ENCODE assay signal across 22 cellular contexts in the genomic region with DNA sequence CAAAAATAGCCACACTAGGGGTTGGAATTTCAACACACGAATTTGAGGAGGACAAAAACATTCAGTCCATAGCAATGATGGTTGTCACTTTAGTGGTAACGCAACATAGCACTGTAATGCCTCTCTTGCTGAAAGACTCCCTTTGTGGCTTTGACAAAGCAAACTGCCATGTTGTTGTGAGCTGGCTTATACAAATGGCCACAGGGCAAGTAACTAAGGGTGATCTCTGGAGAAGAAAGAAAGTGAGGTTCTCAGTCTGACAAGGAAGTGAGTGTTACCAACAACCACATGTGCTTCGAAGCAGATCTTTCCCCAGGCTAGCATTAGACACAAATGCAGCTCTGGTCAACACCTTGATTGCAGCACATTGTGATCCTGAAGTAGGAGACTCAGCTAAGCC.
DNase-seq lines count a peak whose midpoint lies in the region; ATAC-seq and TF ChIP-seq lines count a peak whose summit lies in the region.
"Had no signal": no experiment of that assay in that cellular context is flagged by ENCODE, and none has a peak within 500 bp of the region (broad histone marks: within the 10 kb centered on the region; RNA-seq: fewer than 3 reads in every experiment).

No MANE protein-coding gene starts in this region.

- TF ChIP-seq CTCF in MCF 10A (IDR thresholded peaks at IDR 0.05; ENCODE audit: unreplicated experiment), result no peak

- H3K27ac Mint-ChIP-seq in MCF 10A (ENCODE audit: low read depth, unreplicated experiment), result no peak overlapping the region
- no peak overlapping the region for H3K27ac Mint-ChIP-seq in activated CD8-positive, alpha-beta memory T cell treated with anti-CD3 and anti-CD28 coated beads, Interleukin-2, amount 10 ng/mL, durations not matched to agents 7 days and 5 days
- H3K27ac Mint-ChIP-seq: B cell, CD14-positive monocyte, H9, HFFc6 had no signal

- POLR2A ChIA-PET in MCF 10A (lab: Yijun Ruan, JAX), result no interaction called here

- H3K36me3 ChIP-seq in mesodermal cell (ENCODE audit: control insufficient read depth, insufficient read depth, low read length), result no peaks in the 10 kb centered on the region
- H3K36me3 ChIP-seq: Peyer's patch had no signal

- no peak for ATAC-seq in activated CD8-positive, alpha-beta memory T cell treated with anti-CD3 and anti-CD28 coated beads, Interleukin-2, amount 10 ng/mL, durations not matched to agents 7 days and 5 days

- no peak overlapping the region for H3K4me3 Mint-ChIP-seq in MCF 10A (ENCODE audit: unreplicated experiment)
- H3K4me3 Mint-ChIP-seq in activated CD8-positive, alpha-beta memory T cell treated with anti-CD3 and anti-CD28 coated beads, Interleukin-2, amount 10 ng/mL, durations not matched to agents 7 days and 5 days, result no peak overlapping the region
- H3K4me3 Mint-ChIP-seq: B cell, CD14-positive monocyte, H9, HFFc6 had no signal

- H3K4me3 ChIP-seq in mesodermal cell (ENCODE audit: extremely low read depth, insufficient read depth, low read length, poor library complexity, severe bottlenecking), result no peak overlapping the region
- H3K4me3 ChIP-seq: Peyer's patch had no signal

- H3K4me1 Mint-ChIP-seq in MCF 10A (ENCODE audit: insufficient read depth, unreplicated experiment), result no peaks in the 10 kb centered on the region
- H3K4me1 Mint-ChIP-seq in activated CD8-positive, alpha-beta memory T cell treated with anti-CD3 and anti-CD28 coated beads, Interleukin-2, amount 10 ng/mL, durations not matched to agents 7 days and 5 days, result no peaks in the 10 kb centered on the region
- H3K4me1 Mint-ChIP-seq: B cell, CD14-positive monocyte had no signal

- CTCF ChIA-PET in MCF 10A (lab: Yijun Ruan, JAX), result interaction anchor here (0.7 kb wide), 1 partner anchor 220 kb away, joined by 3 read pairs; no protein-coding TSS in a partner anchor
- CTCF ChIA-PET in activated CD8-positive, alpha-beta memory T cell treated with anti-CD3 and anti-CD28 coated beads, Interleukin-2, amount 10 ng/mL, durations not matched to agents 7 days and 5 days (lab: Charles Lee), result no interaction called here

- no peaks in the 10 kb centered on the region for H3K4me1 ChIP-seq in mesodermal cell (ENCODE audit: control insufficient read depth, insufficient read depth, low read length, poor library complexity, severe bottlenecking)
- H3K4me1 ChIP-seq: Peyer's patch had no signal

- peaks cover 8% of the 10 kb centered on the region for H3K9me3 Mint-ChIP-seq in MCF 10A (ENCODE audit: unreplicated experiment)
- H3K9me3 Mint-ChIP-seq in activated CD8-positive, alpha-beta memory T cell treated with anti-CD3 and anti-CD28 coated beads, Interleukin-2, amount 10 ng/mL, durations not matched to agents 7 days and 5 days (ENCODE audit: low read depth), result peaks cover 12% of the 10 kb centered on the region

- peak; percentile 28 for DNase-seq in COLO829 (ENCODE audit: low spot score)
- DNase-seq in MV-4-11 (lab: John Stamatoyannopoulos, UW), result peak; percentile 23
- peak; percentile 52 for DNase-seq in SKM-1 treated with dmso at 0.1 percent for 144 hours (lab: John Stamatoyannopoulos, UW; ENCODE audit: unreplicated experiment)
- no peak for DNase-seq in NCI-H2107 treated with DMSO at 0.1 percent for 48 hours (lab: John Stamatoyannopoulos, UW; ENCODE audit: unreplicated experiment)
- DNase-seq in MCF 10A (ENCODE audit: unreplicated experiment), result no peak
- no peak for DNase-seq in NCI-H82 treated with DMSO at 0.1 percent for 48 hours (lab: John Stamatoyannopoulos, UW; ENCODE audit: unreplicated experiment)
- no peak for DNase-seq in activated CD8-positive, alpha-beta memory T cell treated with anti-CD3 and anti-CD28 coated beads, Interleukin-2, amount 10 ng/mL, durations not matched to agents 7 days and 5 days
- DNase-seq: DMS53; H9; HFFc6; KBM-7; NCI-H1417; NCI-H1930; NCI-H2227 treated with DMSO at 0.1 percent for 48 hours; NCI-H510A; NCI-H748 treated with DMSO at 0.1 percent for 48 hours; NK-92 treated with Interleukin-12 subunit alpha and Interleukin-12 subunit beta, amount 100 ng/mL, for 24 hours; Peyer's patch had no signal

- no TSS peak for BruUV-seq in MCF 10A (replicated peaks; lab: Mats Ljungman, UMichigan)

- intact Hi-C loops in MCF 10A (cut with micrococcal nuclease), result no loop called here

- H3K27me3 Mint-ChIP-seq in MCF 10A (ENCODE audit: insufficient read depth, unreplicated experiment), result no peaks in the 10 kb centered on the region
- H3K27me3 Mint-ChIP-seq in activated CD8-positive, alpha-beta memory T cell treated with anti-CD3 and anti-CD28 coated beads, Interleukin-2, amount 10 ng/mL, durations not matched to agents 7 days and 5 days, result no peaks in the 10 kb centered on the region
- H3K27me3 Mint-ChIP-seq: B cell had no signal

- no peaks in the 10 kb centered on the region for H3K9me3 ChIP-seq in mesodermal cell (ENCODE audit: control insufficient read depth, low read length)
- H3K9me3 ChIP-seq: Peyer's patch had no signal

- WGBS in mesodermal cell (ENCODE audit: insufficient coverage in 2 of 2), 2 experiments, result 83 to 91% methylated on average over 2 to 3 of the region's 3 CpGs

- peak overlapping the region; percentile 26 for H3K27ac ChIP-seq in mesodermal cell (ENCODE audit: low read depth, low read length, severe bottlenecking)
- H3K27ac ChIP-seq: HL-60, Peyer's patch had no signal

- no peaks in the 10 kb centered on the region for H3K36me3 Mint-ChIP-seq in MCF 10A (ENCODE audit: insufficient read depth, unreplicated experiment)
- no peaks in the 10 kb centered on the region for H3K36me3 Mint-ChIP-seq in activated CD8-positive, alpha-beta memory T cell treated with anti-CD3 and anti-CD28 coated beads, Interleukin-2, amount 10 ng/mL, durations not matched to agents 7 days and 5 days
- H3K36me3 Mint-ChIP-seq: CD14-positive monocyte had no signal

Comparison
In these comparisons a context has a peak if more than half of its experiments do, and no peak if none do; other contexts are left out.
1. DNase-seq: peak in COLO829 (single experiment), MV-4-11 (single experiment) and SKM-1 treated with dmso at 0.1 percent for 144 hours (single experiment); none in NCI-H2107 treated with DMSO at 0.1 percent for 48 hours (single experiment), MCF 10A (single experiment), NCI-H82 treated with DMSO at 0.1 percent for 48 hours (single experiment) and activated CD8-positive, alpha-beta memory T cell treated with anti-CD3 and anti-CD28 coated beads, Interleukin-2, amount 10 ng/mL, durations not matched to agents 7 days and 5 days (single experiment).